ENCODE assay signal across 22 cellular contexts in the genomic region with DNA sequence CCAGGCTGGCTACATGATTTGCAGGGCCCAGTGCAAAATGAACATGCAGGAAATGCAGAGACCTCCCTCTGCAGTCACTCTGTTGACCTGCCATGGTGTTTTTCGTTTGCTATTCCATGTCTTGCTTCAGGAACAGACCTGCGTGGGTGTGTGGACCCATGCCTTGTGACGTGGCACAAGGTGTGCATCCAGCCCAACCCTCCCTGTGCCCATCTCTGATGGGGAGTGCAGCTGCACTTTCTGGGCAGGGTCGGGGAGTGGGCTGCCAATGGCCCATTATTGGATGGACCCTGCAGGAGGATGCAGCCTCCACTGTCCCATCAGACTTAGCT.
"Had no signal": no experiment of that assay in that cellular context is flagged by ENCODE, and none has a peak within 500 bp of the region (broad histone marks: within the 10 kb centered on the region; RNA-seq: fewer than 3 reads in every experiment).

No MANE protein-coding gene starts in this region.

- H3K4me1 ChIP-seq: SJCRH30 had no signal

- DNase-seq: activated CD4-positive, alpha-beta T cell treated with anti-CD3 and anti-CD28 coated beads, Interleukin-2, amount 10 ng/mL, durations not matched to agents 7 days and 5 days; activated CD4-positive, alpha-beta T cell treated with anti-CD3 and anti-CD28 coated beads, Interleukin-2, amount 50 U/mL, for 48 hours; activated CD4-positive, CD25-positive, alpha-beta regulatory T cell; activated CD8-positive, alpha-beta T cell treated with anti-CD3 and anti-CD28 coated beads, Interleukin-2, amount 10 ng/mL, durations not matched to agents 7 days and 5 days; activated naive CD4-positive, alpha-beta T cell treated with anti-CD3 and anti-CD28 coated beads, Interleukin-2, amount 10 ng/mL, durations not matched to agents 7 days and 5 days; activated naive CD8-positive, alpha-beta T cell treated with anti-CD3 and anti-CD28 coated beads, Interleukin-2, amount 50 U/mL, for 24 hours; activated T-cell treated with anti-CD3 and anti-CD28 coated beads, Interleukin-2, amount 50 U/mL, for 24 hours; anterior cingulate cortex; caudate nucleus; cerebellar nuclear complex; NCI-H1105; NCI-H1417 treated with DMSO at 0.1 percent for 48 hours; NCI-H187 treated with DMSO at 0.1 percent for 48 hours; NCI-H345; NCI-H524 treated with DMSO at 0.1 percent for 48 hours; RPMI8226; SHP77; SJCRH30; T1000; WERI-Rb-1 had no signal

- H3K9ac ChIP-seq: KMS-11 had no signal

- H3K36me3 ChIP-seq: SJCRH30 had no signal

- H3K27me3 ChIP-seq: SJCRH30 had no signal

- H3K4me3 ChIP-seq: SJCRH30, SK-N-MC had no signal

- H3K4me2 ChIP-seq: KMS-11 had no signal

- H3K9me3 ChIP-seq: SJCRH30 had no signal

- H3K27ac ChIP-seq: KMS-11, SJCRH30, SK-N-MC, WERI-Rb-1 had no signal
